12 cellular contexts compared by ENCODE assay signal in the genomic region with DNA sequence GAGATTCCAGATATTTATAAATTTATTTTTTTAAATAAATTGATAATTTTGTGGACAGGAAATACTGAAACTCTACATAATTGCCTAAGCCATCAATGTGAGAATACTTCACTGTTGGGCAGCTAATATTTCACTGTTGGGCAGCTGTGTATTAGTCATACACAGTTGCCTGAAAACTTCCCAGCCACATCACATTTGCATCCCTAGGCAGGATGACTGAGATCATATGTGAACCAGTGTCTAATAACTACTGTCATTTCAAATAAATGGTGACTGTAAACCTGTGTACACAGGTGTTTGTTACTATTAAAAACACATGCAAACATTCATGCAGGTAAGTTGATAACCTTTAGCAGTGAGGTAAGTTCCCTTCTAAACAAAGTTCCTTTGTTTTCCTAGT. TPM values are rescaled to one million over a fixed set of nuclear protein-coding genes. Genes with fewer than 3 reads are reported as not detected.
DNase-seq lines count a peak whose midpoint lies in the region; ATAC-seq and TF ChIP-seq lines count a peak whose summit lies in the region.
"Had no signal": no experiment of that assay in that cellular context is flagged by ENCODE, and none has a peak within 500 bp of the region (broad histone marks: within the 10 kb centered on the region; RNA-seq: fewer than 3 reads in every experiment).

No MANE protein-coding gene starts in this region.

- H3K9me2 ChIP-seq in Karpas-422 (replicated peaks; ENCODE audit: insufficient read depth, low read length) = no peaks in the 10 kb centered on the region

- H3K4me1 ChIP-seq in Karpas-422 (ENCODE audit: low read length) = no peaks in the 10 kb centered on the region

- ATAC-seq in GM21447 (IDR thresholded peaks at IDR 0.05; ENCODE audit: unreplicated experiment) (peak; percentile 87), HG03520 (IDR thresholded peaks at IDR 0.05; ENCODE audit: unreplicated experiment) (peak; percentile 61), GM21528 (IDR thresholded peaks at IDR 0.05; ENCODE audit: low FRiP score, unreplicated experiment) (no peak)

- H3K27me3 Mint-ChIP-seq in chondrocyte (ENCODE audit: low read depth) = no peaks in the 10 kb centered on the region

- H3K9ac ChIP-seq in Karpas-422 (ENCODE audit: low read length) = no peak overlapping the region

- peaks cover 32% of the 10 kb centered on the region for H3K36me3 ChIP-seq in Karpas-422 (ENCODE audit: insufficient read depth, low read length)

- peaks cover 6% of the 10 kb centered on the region for H3K9me3 Mint-ChIP-seq in chondrocyte (ENCODE audit: low read depth)
- H3K9me3 Mint-ChIP-seq: activated T-helper 1 cell treated with anti-CD3 and anti-CD28 coated beads, Interleukin-12 subunit alpha, Interleukin-12 subunit beta, Interleukin-2, Interleukin-4 antibody, amounts not matched to agents 30 ng/mL and 10 ng/mL and 1 ng/mL, durations not matched to agents 14 hours and 24 hours and 36 hours had no signal

- H3K36me3 Mint-ChIP-seq in chondrocyte (ENCODE audit: low read depth) = peaks cover 11% of the 10 kb centered on the region

- H3K4me1 Mint-ChIP-seq in chondrocyte (ENCODE audit: low read depth) = peaks cover 11% of the 10 kb centered on the region

- no peak overlapping the region for H2AFZ ChIP-seq in Karpas-422 (ENCODE audit: low read length)

- H4K20me1 ChIP-seq in Karpas-422 (ENCODE audit: insufficient read depth, low read depth, low read length) = no peaks in the 10 kb centered on the region

- no peaks in the 10 kb centered on the region for H3K27me3 ChIP-seq in Karpas-422 (ENCODE audit: low read length)

- no peak overlapping the region for H3K27ac ChIP-seq in Karpas-422 (ENCODE audit: low read length)

- TF ChIP-seq CTCF in AG10803 (conservative IDR thresholded peaks at IDR 0.05; ENCODE audit: low read length) (no peak), chondrocyte (IDR thresholded peaks at IDR 0.05) (no peak)

- H3K4me2 ChIP-seq in Karpas-422 (ENCODE audit: low read depth, low read length, poor library complexity, severe bottlenecking) = no peak overlapping the region

- peak overlapping the region; percentile 53 for H3K27ac Mint-ChIP-seq in chondrocyte (ENCODE audit: unreplicated experiment)
- H3K27ac Mint-ChIP-seq: activated T-helper 1 cell treated with anti-CD3 and anti-CD28 coated beads, Interleukin-12 subunit alpha, Interleukin-12 subunit beta, Interleukin-2, Interleukin-4 antibody, amounts not matched to agents 30 ng/mL and 10 ng/mL and 1 ng/mL, durations not matched to agents 14 hours and 24 hours and 36 hours had no signal

- no peaks in the 10 kb centered on the region for H3K9me3 ChIP-seq in Karpas-422 (ENCODE audit: low read length)

- H3K79me2 ChIP-seq in Karpas-422 (ENCODE audit: low read length) = 0 out of 2 replicates have a peak, but pooled peaks cover 4% of the 10 kb centered on the region

- H3K4me3 ChIP-seq in AG10803 (ENCODE audit: low read length) = no peak overlapping the region
- H3K4me3 ChIP-seq in Karpas-422 (ENCODE audit: low read length) = no peak overlapping the region

- no peak overlapping the region for H3K4me3 Mint-ChIP-seq in chondrocyte (ENCODE audit: unreplicated experiment)
- H3K4me3 Mint-ChIP-seq: activated T-helper 1 cell treated with anti-CD3 and anti-CD28 coated beads, Interleukin-12 subunit alpha, Interleukin-12 subunit beta, Interleukin-2, Interleukin-4 antibody, amounts not matched to agents 30 ng/mL and 10 ng/mL and 1 ng/mL, durations not matched to agents 14 hours and 24 hours and 36 hours had no signal

- DNase-seq in AG10803 (ENCODE audit: low read depth) = peak; percentile 70
- DNase-seq in chondrocyte (ENCODE audit: low spot score) = no peak
- DNase-seq in Karpas-422 = no peak
- no peak for DNase-seq in central memory CD4-positive, alpha-beta T cell
- DNase-seq in NCI-H187 treated with DMSO at 0.1 percent for 48 hours (lab: John Stamatoyannopoulos, UW) = no peak
- DNase-seq: DMS79, kidney, NCI-H1694 had no signal

RNA-seq across cellular contexts. Expression of gene TMTC3, which starts 43.9 kb away (rescaled TPM):
- 47.4 to 63.6 TPM (median 50.5 TPM) in 3 replicates for total RNA-seq in chondrocyte
- total RNA-seq in Karpas-422 (2014; rRNA removed; shearing (Covaris generic); ENCODE audit: low replicate concordance) = 5.6 and 16.6 TPM in 2 replicates

RNA-seq across cellular contexts. Expression of gene CEP290, which starts 44.1 kb away (rescaled TPM):
- total RNA-seq in chondrocyte = 15.0 to 20.6 TPM (median 16.9 TPM) in 3 replicates
- 17.7 and 30.6 TPM in 2 replicates for total RNA-seq in Karpas-422 (2014; rRNA removed; shearing (Covaris generic); ENCODE audit: low replicate concordance)
